1 cellular context compared by ENCODE assay signal in the genomic region with DNA sequence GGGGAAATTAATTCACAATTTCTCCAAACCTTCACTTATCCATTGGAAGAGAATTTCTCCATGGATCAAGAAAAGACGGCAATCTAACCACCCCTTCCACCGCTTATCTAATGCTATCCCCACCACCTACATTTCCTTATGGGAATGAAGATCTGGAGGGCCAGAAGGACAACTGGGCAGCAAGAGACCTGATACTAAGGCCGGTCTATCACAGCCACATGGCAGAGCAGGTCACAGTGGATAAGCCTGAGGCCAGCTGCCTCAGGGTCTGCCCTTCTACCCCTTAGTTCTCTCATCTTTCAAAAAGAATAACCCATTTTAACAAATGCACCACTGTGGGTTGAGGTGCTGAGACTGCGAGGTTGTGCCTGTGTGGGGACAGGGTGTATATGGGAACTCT.
A peak's percentile ranks its signal among the peaks of the same experiment; 100 is the strongest.
TF ChIP-seq lines count a peak whose summit lies in the region.

No MANE protein-coding gene starts in this region.

TF ChIP-seq in K562, 482 proteins besides CTCF, POLR2A, EP300 and RAD21:
- no peak for TF ChIP-seq ZNF3 (CRISPR knock-in tag; IDR thresholded peaks at IDR 0.05)
- TF ChIP-seq LCOR (CRISPR knock-in tag; IDR thresholded peaks at IDR 0.05) = 0 out of 2 replicates have a peak, but pooled peaks have one; percentile 6
- 0 out of 2 replicates have a peak, but pooled peaks have one; percentile 9 for TF ChIP-seq ERF (CRISPR knock-in tag; IDR thresholded peaks at IDR 0.05)
- TF ChIP-seq RAD51 (IDR thresholded peaks at IDR 0.05; ENCODE audit: borderline replicate concordance, low read depth) = no peak
- peak; percentile 67 for TF ChIP-seq CBFA2T2 (conservative IDR thresholded peaks at IDR 0.05)
- TF ChIP-seq, protein P1, sequence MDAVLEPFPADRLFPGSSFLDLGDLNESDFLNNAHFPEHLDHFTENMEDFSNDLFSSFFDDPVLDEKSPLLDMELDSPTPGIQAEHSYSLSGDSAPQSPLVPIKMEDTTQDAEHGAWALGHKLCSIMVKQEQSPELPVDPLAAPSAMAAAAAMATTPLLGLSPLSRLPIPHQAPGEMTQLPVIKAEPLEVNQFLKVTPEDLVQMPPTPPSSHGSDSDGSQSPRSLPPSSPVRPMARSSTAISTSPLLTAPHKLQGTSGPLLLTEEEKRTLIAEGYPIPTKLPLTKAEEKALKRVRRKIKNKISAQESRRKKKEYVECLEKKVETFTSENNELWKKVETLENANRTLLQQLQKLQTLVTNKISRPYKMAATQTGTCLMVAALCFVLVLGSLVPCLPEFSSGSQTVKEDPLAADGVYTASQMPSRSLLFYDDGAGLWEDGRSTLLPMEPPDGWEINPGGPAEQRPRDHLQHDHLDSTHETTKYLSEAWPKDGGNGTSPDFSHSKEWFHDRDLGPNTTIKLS (IDR thresholded peaks at IDR 0.05; ENCODE audit: borderline replicate concordance, low read depth) = 0 out of 2 replicates have a peak, but pooled peaks have one; percentile 41
